In genomic region chr16:74199066-74199841, GRCh38 we compare ENCODE assay signal across 2 cellular contexts.
A peak's percentile ranks its signal among the peaks of the same experiment; 100 is the strongest.
TF ChIP-seq lines count a peak whose summit lies in the region.

No MANE protein-coding gene starts in this region.

TF ChIP-seq in liver, 16 proteins besides CTCF, POLR2A, EP300 and RAD21 (continued from another document):
- no peak for TF ChIP-seq REST (IDR thresholded peaks at IDR 0.05)
- TF ChIP-seq HNF4G (IDR thresholded peaks at IDR 0.05): no peak
- no peak for TF ChIP-seq TAF1 (conservative IDR thresholded peaks at IDR 0.05)
- TF ChIP-seq EGR1 (IDR thresholded peaks at IDR 0.05; ENCODE audit: low read depth in 2 of 2): no peak
- peak; percentile 70 for TF ChIP-seq FOXA1 (IDR thresholded peaks at IDR 0.05)
- TF ChIP-seq ZBTB33 (IDR thresholded peaks at IDR 0.05): no peak
- TF ChIP-seq MAX (IDR thresholded peaks at IDR 0.05): no peak

TF ChIP-seq in HepG2, 621 proteins besides CTCF, POLR2A, EP300 and RAD21 (continued from another document):
- TF ChIP-seq DMTF1 (CRISPR knock-in tag; IDR thresholded peaks at IDR 0.05): no peak
- TF ChIP-seq GATAD2A (CRISPR knock-in tag; IDR thresholded peaks at IDR 0.05): no peak
- no peak for TF ChIP-seq FOXJ3 (CRISPR knock-in tag; IDR thresholded peaks at IDR 0.05; ENCODE audit: borderline replicate concordance)
TF ChIP-seq in HepG2: peak in this region for 0.
